8 cellular contexts compared by ENCODE assay signal in the genomic region with DNA sequence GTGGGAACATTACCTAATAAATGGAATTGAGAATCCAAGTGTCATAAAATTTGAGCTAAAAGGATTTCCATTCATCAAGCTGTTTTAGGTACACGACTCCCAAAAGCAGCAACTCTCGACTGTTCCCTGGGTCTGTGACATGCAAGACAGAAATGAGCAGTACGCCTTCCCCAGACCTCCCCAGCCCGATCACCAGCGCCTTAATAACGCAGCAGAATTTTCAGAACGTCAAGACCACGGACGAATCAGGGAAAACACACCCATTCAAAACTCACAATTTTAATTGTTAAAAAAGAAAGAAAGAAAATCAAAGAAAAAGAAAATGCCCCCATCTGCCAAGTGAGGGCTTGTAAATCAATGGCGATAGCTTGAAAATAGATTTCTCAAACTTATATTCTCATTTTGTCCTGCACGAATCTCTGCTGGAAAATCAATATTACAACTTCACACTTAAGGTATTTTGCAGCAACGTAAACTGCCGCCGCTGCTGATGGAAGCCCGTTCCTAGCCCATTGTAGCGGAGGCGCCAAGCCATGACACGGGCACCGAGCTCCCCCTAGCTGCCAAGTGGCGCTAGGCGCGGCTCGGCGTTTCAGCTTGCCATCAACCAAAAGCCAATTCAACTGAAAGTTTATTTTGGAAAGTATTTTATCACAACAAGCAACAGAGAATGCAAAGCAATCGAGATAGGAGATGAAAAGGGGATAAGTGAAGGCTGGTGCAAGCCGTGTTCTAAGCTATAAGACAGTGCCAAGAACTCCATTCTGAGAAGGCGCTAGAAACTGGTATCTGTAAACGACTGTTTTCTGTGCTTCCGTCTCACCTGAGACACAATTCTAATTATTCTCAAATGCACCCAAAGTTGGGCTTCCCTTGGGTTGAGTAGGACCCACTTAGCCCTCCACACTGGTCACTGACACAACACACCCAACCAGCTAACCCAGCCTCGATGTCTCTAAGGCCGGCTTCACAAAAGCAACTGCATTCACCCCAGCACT. TPM values are rescaled to one million over a fixed set of nuclear protein-coding genes. Genes with fewer than 3 reads are reported as not detected.
A peak's percentile ranks its signal among the peaks of the same experiment; 100 is the strongest.
DNase-seq lines count a peak whose midpoint lies in the region; ATAC-seq and TF ChIP-seq lines count a peak whose summit lies in the region.

No MANE protein-coding gene starts in this region.

- H3K4me3 ChIP-seq in HCT116 (replicated peaks in 1 of 2; ENCODE audit: low read depth in 1 of 2, low read length in 2 of 2) (no peak overlapping the region; a peak in 1 of 4 replicates), WERI-Rb-1 (ENCODE audit: low read depth, low read length) (no peak overlapping the region)

- ATAC-seq in HCT116 (peak; percentile 96), GM18870 (IDR thresholded peaks at IDR 0.05; ENCODE audit: unreplicated experiment) (no peak)

- H3K4me1 Mint-ChIP-seq in MCF 10A (ENCODE audit: insufficient read depth, unreplicated experiment): peaks cover 17% of the 10 kb centered on the region

- intact Hi-C loops in HCT116 (cut with micrococcal nuclease): loop anchor here (1.0 kb wide), 2 partner anchors 1128 to 1288 kb away; no protein-coding TSS in a partner anchor
- intact Hi-C loops in MCF 10A (cut with micrococcal nuclease): loop anchor here (1.0 to 10.0 kb wide), 5 partner anchors 74 to 1288 kb away; no protein-coding TSS in a partner anchor

- no peaks in the 10 kb centered on the region for H3K9me3 Mint-ChIP-seq in MCF 10A (ENCODE audit: unreplicated experiment)

- no peak overlapping the region for H3K27ac ChIP-seq in HCT116 (ENCODE audit: low read depth, low read length)
- H3K27ac ChIP-seq in WERI-Rb-1: no peak overlapping the region

- H3K79me2 ChIP-seq in HCT116 (ENCODE audit: insufficient read depth, low read length): no peaks in the 10 kb centered on the region

- peaks cover 2% of the 10 kb centered on the region; the same call in 1 of the 2 replicates for H3K27me3 ChIP-seq in HCT116 (ENCODE audit: insufficient read depth, low read length)
- peaks cover 83% of the 10 kb centered on the region for H3K27me3 ChIP-seq in WERI-Rb-1 (ENCODE audit: insufficient read depth, low read depth, severe bottlenecking)

- TF ChIP-seq CTCF in HCT116 (IDR thresholded peaks at IDR 0.05 in 2 of 3, conservative IDR thresholded peaks at IDR 0.05 in 1 of 3; ENCODE audit: borderline replicate concordance in 1 of 3, insufficient read depth in 1 of 3, low read depth in 2 of 3, low read length in 2 of 3) (peak; percentile 73 to 99 (median 97); a peak in 5 of 6 replicates), WERI-Rb-1 (IDR thresholded peaks at IDR 0.05; ENCODE audit: low read depth, low read length) (peak; percentile 95), MCF 10A (IDR thresholded peaks at IDR 0.05; ENCODE audit: unreplicated experiment) (peak; percentile 98)

- no TSS peak for BruUV-seq in HCT116 (replicated peaks; lab: Mats Ljungman, UMichigan)
- no TSS peak for BruUV-seq in MCF 10A (replicated peaks; lab: Mats Ljungman, UMichigan)

- CTCF ChIA-PET in HCT116 (lab: Charles Lee): interaction anchor here (0.6 to 1.6 kb wide), 5 partner anchors 9 to 146 kb away, joined by 3 to 6 read pairs (median 3); no protein-coding TSS in a partner anchor
- CTCF ChIA-PET in MCF 10A (lab: Yijun Ruan, JAX): interaction anchor here (0.5 to 3.9 kb wide), 28 partner anchors 11 to 1975 kb away, joined by 3 to 35 read pairs (median 3); no protein-coding TSS in a partner anchor

- H3K4me3 Mint-ChIP-seq in MCF 10A (ENCODE audit: unreplicated experiment): peak overlapping the region; percentile 57

- H3K36me3 Mint-ChIP-seq in MCF 10A (ENCODE audit: insufficient read depth, unreplicated experiment): no peaks in the 10 kb centered on the region

- POLR2A ChIA-PET in HCT116 (lab: Charles Lee) (no interaction called here), MCF 10A (lab: Yijun Ruan, JAX) (interaction anchor here (0.7 to 2.7 kb wide), 6 partner anchors 231 to 1288 kb away, joined by 3 to 13 read pairs (median 4); no protein-coding TSS in a partner anchor)

- RAD21 ChIA-PET in HCT116 (lab: Charles Lee; ENCODE audit: low non-redundant PET in 1 of 2, low total read pairs in 2 of 2, uncharacterized antibody in 2 of 2, unreplicated experiment in 2 of 2): no interaction called here

- H3K27ac Mint-ChIP-seq in MCF 10A (ENCODE audit: low read depth, unreplicated experiment): peak overlapping the region; percentile 28

- no peak for TF ChIP-seq POLR2A in HCT116 (IDR thresholded peaks at IDR 0.05; ENCODE audit: borderline replicate concordance, extremely low read depth, insufficient read depth, insufficient read length)

- no peak overlapping the region for H3K9ac ChIP-seq in HCT116 (ENCODE audit: low read length)

- peak overlapping the region; percentile 47 for H3K4me2 ChIP-seq in HCT116 (ENCODE audit: low read length)

- H3K9me3 ChIP-seq in HCT116 (ENCODE audit: control insufficient read depth in 1 of 2, insufficient read depth in 1 of 2, low read depth in 1 of 2, low read length in 2 of 2): no peaks in the 10 kb centered on the region
- H3K9me3 ChIP-seq in WERI-Rb-1 (ENCODE audit: severe bottlenecking): no peaks in the 10 kb centered on the region

- no peaks in the 10 kb centered on the region for H3K9me2 ChIP-seq in HCT116 (ENCODE audit: insufficient read depth)

- H3K4me1 ChIP-seq in HCT116 (ENCODE audit: control insufficient read depth in 1 of 2, insufficient read depth in 2 of 2, low read length in 2 of 2): peaks cover 4 to 9% of the 10 kb centered on the region in 2 experiments; a peak in 3 of 4 replicates

- TF ChIP-seq RAD21 in HCT116 (IDR thresholded peaks at IDR 0.05; ENCODE audit: low read depth): peak; percentile 98

- H3K27me3 Mint-ChIP-seq in MCF 10A (ENCODE audit: insufficient read depth, unreplicated experiment): no peaks in the 10 kb centered on the region

- H3K36me3 ChIP-seq in HCT116 (ENCODE audit: control insufficient read depth in 1 of 2, insufficient read depth in 2 of 2, low read length in 2 of 2): no peaks in the 10 kb centered on the region
- no peaks in the 10 kb centered on the region for H3K36me3 ChIP-seq in WERI-Rb-1

- H2AFZ ChIP-seq in HCT116 (ENCODE audit: low read depth, low read length, poor library complexity, severe bottlenecking): peak overlapping the region; percentile 92

- in situ Hi-C loops in G401 (cut with HindIII; ENCODE audit: low sequenced_read_pairs): no loop called here

- no peaks in the 10 kb centered on the region for H4K20me1 ChIP-seq in HCT116 (ENCODE audit: insufficient read depth)

- peak; percentile 77 for DNase-seq in G401 (ENCODE audit: low spot score)
- DNase-seq in HCT116 (ENCODE audit: low read depth, low spot score): peak; percentile 45
- DNase-seq in NCI-H187 treated with DMSO at 0.1 percent for 48 hours (lab: John Stamatoyannopoulos, UW): peak; percentile 70
- DNase-seq in WERI-Rb-1: peak; percentile 69
- peak; percentile 76 for DNase-seq in MCF 10A (ENCODE audit: unreplicated experiment)
- DNase-seq in islet precursor cell: peak; percentile 86
- peak; percentile 75 to 79 for DNase-seq in stimulated activated CD4-positive, alpha-beta T cell treated with anti-CD3 and anti-CD28 coated beads, Interleukin-1b, Interleukin-23, amount 100 ng/mL, for 1 hour (ENCODE audit: low read depth in 2 of 2)

TF ChIP-seq in HCT116, 20 proteins besides CTCF, POLR2A, EP300 and RAD21 (continues in another document):
- TF ChIP-seq EZH2 (IDR thresholded peaks at IDR 0.05): no peak
- no peak for TF ChIP-seq ZNF274 (IDR thresholded peaks at IDR 0.05; ENCODE audit: low read depth, low read length)
- no peak for TF ChIP-seq ZBTB33 (IDR thresholded peaks at IDR 0.05; ENCODE audit: extremely low read depth, insufficient replicate concordance, low read length)
- TF ChIP-seq, protein P1, sequence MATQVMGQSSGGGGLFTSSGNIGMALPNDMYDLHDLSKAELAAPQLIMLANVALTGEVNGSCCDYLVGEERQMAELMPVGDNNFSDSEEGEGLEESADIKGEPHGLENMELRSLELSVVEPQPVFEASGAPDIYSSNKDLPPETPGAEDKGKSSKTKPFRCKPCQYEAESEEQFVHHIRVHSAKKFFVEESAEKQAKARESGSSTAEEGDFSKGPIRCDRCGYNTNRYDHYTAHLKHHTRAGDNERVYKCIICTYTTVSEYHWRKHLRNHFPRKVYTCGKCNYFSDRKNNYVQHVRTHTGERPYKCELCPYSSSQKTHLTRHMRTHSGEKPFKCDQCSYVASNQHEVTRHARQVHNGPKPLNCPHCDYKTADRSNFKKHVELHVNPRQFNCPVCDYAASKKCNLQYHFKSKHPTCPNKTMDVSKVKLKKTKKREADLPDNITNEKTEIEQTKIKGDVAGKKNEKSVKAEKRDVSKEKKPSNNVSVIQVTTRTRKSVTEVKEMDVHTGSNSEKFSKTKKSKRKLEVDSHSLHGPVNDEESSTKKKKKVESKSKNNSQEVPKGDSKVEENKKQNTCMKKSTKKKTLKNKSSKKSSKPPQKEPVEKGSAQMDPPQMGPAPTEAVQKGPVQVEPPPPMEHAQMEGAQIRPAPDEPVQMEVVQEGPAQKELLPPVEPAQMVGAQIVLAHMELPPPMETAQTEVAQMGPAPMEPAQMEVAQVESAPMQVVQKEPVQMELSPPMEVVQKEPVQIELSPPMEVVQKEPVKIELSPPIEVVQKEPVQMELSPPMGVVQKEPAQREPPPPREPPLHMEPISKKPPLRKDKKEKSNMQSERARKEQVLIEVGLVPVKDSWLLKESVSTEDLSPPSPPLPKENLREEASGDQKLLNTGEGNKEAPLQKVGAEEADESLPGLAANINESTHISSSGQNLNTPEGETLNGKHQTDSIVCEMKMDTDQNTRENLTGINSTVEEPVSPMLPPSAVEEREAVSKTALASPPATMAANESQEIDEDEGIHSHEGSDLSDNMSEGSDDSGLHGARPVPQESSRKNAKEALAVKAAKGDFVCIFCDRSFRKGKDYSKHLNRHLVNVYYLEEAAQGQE (IDR thresholded peaks at IDR 0.05; ENCODE audit: low read depth): no peak
- TF ChIP-seq SRF (IDR thresholded peaks at IDR 0.05; ENCODE audit: low read depth): no peak
- no peak for TF ChIP-seq SP1 (IDR thresholded peaks at IDR 0.05; ENCODE audit: low read depth)
- no peak for TF ChIP-seq CBX3 (IDR thresholded peaks at IDR 0.05; ENCODE audit: low read depth)

RNA-seq across cellular contexts. Expression of gene BCL11B, which starts 5.5 kb away (rescaled TPM):
- total RNA-seq in G401 (2014; rRNA removed; shearing (Covaris generic)): not detected in 2 replicates
- total RNA-seq in HCT116 (2021; ENCODE audit: unreplicated experiment) (1.1 TPM), MCF 10A (2022) (0.84 and 1.4 TPM in 2 replicates)
- polyA plus RNA-seq in HCT116 (2012): 0.11 and 0.23 TPM in 2 replicates
